In the genomic region with DNA sequence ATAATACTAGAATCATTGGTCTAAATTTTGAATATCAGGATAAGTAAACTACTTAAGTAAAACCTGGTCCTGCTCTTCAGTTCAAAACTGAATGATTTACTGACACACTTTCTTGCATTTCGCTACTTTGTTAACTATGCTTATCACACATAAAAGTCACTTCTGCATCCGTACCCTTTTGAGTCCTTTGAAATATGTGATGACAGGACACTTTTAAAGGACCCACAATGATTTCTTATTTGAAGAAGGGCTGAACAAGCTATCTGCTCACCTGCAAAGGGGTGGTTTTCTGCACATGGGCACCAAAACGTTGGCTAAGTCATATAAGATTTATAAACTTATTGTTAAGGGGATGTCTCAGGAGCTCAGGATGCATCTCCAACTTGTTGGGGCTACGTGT, we compare ENCODE assay signal across 9 cellular contexts. TPM values are rescaled to one million over a fixed set of nuclear protein-coding genes. Genes with fewer than 3 reads are reported as not detected.
"Had no signal": no experiment of that assay in that cellular context is flagged by ENCODE, and none has a peak within 500 bp of the region (broad histone marks: within the 10 kb centered on the region; RNA-seq: fewer than 3 reads in every experiment).

No MANE protein-coding gene starts in this region.

- H3K27ac ChIP-seq: HL-60 had no signal

- FAIRE-seq: H1, H54 had no signal

- DNase-seq: H9, HCEC 1CT, Kasumi-1, KG1 had no signal

- H3K4me3 ChIP-seq: GM23338 had no signal

- H3K4me2 ChIP-seq: GM23338 had no signal

- ATAC-seq: GM23338 had no signal

- H2AFZ ChIP-seq: GM23338 had no signal

RNA-seq across cellular contexts. Expression of gene GATM, which starts 15.0 kb away (rescaled TPM):
- total RNA-seq: HT1080 had no signal
